ENCODE assay signal across 21 cellular contexts in the genomic region with DNA sequence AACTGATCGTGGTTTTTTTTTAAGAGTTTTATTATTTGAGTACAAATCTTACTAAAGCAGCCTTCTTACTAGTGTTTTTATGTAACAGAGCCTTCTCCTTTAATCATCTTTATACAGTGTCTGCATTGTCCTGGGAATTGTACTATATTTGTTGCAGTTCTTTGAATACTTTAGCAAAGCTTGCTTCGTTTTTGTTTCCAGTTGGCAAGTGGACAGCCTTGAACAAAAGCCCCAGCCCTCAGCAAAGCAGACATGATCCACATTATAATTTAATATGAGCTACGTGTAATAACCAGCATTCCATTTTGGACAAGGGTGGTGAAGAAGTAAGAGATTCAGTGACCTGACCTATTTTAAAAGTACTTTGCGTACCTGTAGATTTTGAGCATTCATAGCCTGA.
DNase-seq lines count a peak whose midpoint lies in the region; ATAC-seq and TF ChIP-seq lines count a peak whose summit lies in the region.
"Had no signal": no experiment of that assay in that cellular context is flagged by ENCODE, and none has a peak within 500 bp of the region (broad histone marks: within the 10 kb centered on the region; RNA-seq: fewer than 3 reads in every experiment).

No MANE protein-coding gene starts in this region.

- H3K27me3 ChIP-seq in adipocyte (replicated peaks; ENCODE audit: control insufficient read depth, insufficient read depth, low read length): no peaks in the 10 kb centered on the region
- H3K27me3 ChIP-seq: dorsolateral prefrontal cortex, left lung, neural progenitor cell had no signal

- peaks cover 3% of the 10 kb centered on the region for H3K4me1 Mint-ChIP-seq in progenitor cell of endocrine pancreas (ENCODE audit: low read depth)
- H3K4me1 Mint-ChIP-seq: neural progenitor cell; stimulated activated memory B cell treated with anti-CD40 and anti-IgM and Interleukin-4, amounts not matched to agents 10 μg/mL and 1 μg/mL and 100 μg/mL, for 72 hours had no signal

- ATAC-seq in HG02884 (IDR thresholded peaks at IDR 0.05; ENCODE audit: unreplicated experiment): no peak
- ATAC-seq: activated T-cell treated with anti-CD3 and anti-CD28 coated beads, Interleukin-2, amount 50 U/mL, for 4 hours; left lung; stimulated activated memory B cell treated with anti-CD40 and anti-IgM and Interleukin-4, amounts not matched to agents 10 μg/mL and 1 μg/mL and 100 μg/mL, for 72 hours had no signal

- H3K4me3 ChIP-seq in adipocyte (ENCODE audit: low read length) (no peak overlapping the region), fibroblast of the aortic adventitia (ENCODE audit: low read depth, low read length) (no peak overlapping the region), urinary bladder (ENCODE audit: low read depth, low read length) (no peak overlapping the region)
- H3K4me3 ChIP-seq: left lung, neural progenitor cell had no signal

- TF ChIP-seq CTCF in fibroblast of the aortic adventitia (IDR thresholded peaks at IDR 0.05; ENCODE audit: insufficient read depth, low read length) (no peak), progenitor cell of endocrine pancreas (IDR thresholded peaks at IDR 0.05; ENCODE audit: unreplicated experiment) (no peak)

- H3K27ac ChIP-seq in urinary bladder (ENCODE audit: low read depth): peak overlapping the region; percentile 38
- H3K27ac ChIP-seq: left lung, neural progenitor cell had no signal

- H3K27ac Mint-ChIP-seq in progenitor cell of endocrine pancreas: peak overlapping the region; percentile 74
- H3K27ac Mint-ChIP-seq: CD4-positive, alpha-beta T cell; mesothelial cell of epicardium; neural progenitor cell; stimulated activated memory B cell treated with anti-CD40 and anti-IgM and Interleukin-4, amounts not matched to agents 10 μg/mL and 1 μg/mL and 100 μg/mL, for 72 hours had no signal

- peak overlapping the region; percentile 16 for H3K9ac ChIP-seq in adipocyte (ENCODE audit: low read length)
- H3K9ac ChIP-seq: neural progenitor cell had no signal

- H3K36me3 Mint-ChIP-seq in progenitor cell of endocrine pancreas (ENCODE audit: insufficient read depth): peaks cover 10% of the 10 kb centered on the region

- no peaks in the 10 kb centered on the region for H3K9me3 ChIP-seq in adipocyte (ENCODE audit: control insufficient read depth, low read length)
- H3K9me3 ChIP-seq: left lung had no signal

- H3K36me3 ChIP-seq in adipocyte (ENCODE audit: control insufficient read depth, insufficient read depth, low read length, severe bottlenecking) (peaks cover 4% of the 10 kb centered on the region), urinary bladder (ENCODE audit: insufficient read depth) (peaks cover 2% of the 10 kb centered on the region)

- no peak overlapping the region for H3K4me3 Mint-ChIP-seq in progenitor cell of endocrine pancreas (ENCODE audit: low read depth)
- H3K4me3 Mint-ChIP-seq: activated T-cell treated with anti-CD3 and anti-CD28 coated beads, Interleukin-2, amount 50 U/mL, for 4 hours; CD4-positive, alpha-beta T cell; central memory CD8-positive, alpha-beta T cell; mesothelial cell of epicardium; neural progenitor cell; stimulated activated memory B cell treated with anti-CD40 and anti-IgM and Interleukin-4, amounts not matched to agents 10 μg/mL and 1 μg/mL and 100 μg/mL, for 72 hours had no signal

- no peak for DNase-seq in adipocyte (ENCODE audit: low read depth)
- DNase-seq in fibroblast of the aortic adventitia (ENCODE audit: low read depth): peak; percentile 14
- no peak for DNase-seq in progenitor cell of endocrine pancreas (ENCODE audit: low spot score, unreplicated experiment)
- DNase-seq in SIG-M5 (lab: John Stamatoyannopoulos, UW): no peak
- no peak for DNase-seq in SIG-M5 treated with dmso at 0.1 percent for 504 hours (lab: John Stamatoyannopoulos, UW; ENCODE audit: unreplicated experiment)
- DNase-seq: activated CD4-positive, alpha-beta T cell treated with anti-CD3 and anti-CD28 coated beads for 4 hours; activated CD8-positive, alpha-beta memory T cell treated with anti-CD3 and anti-CD28 coated beads for 24 hours; activated naive CD4-positive, alpha-beta T cell; activated T-cell treated with anti-CD3 and anti-CD28 coated beads, Interleukin-2, amount 50 U/mL, for 4 hours; CD4-positive, alpha-beta T cell; dorsolateral prefrontal cortex; left lung; NCI-H1436 treated with DMSO at 0.1 percent for 48 hours; NCI-H526 treated with DMSO at 0.1 percent for 48 hours; stimulated activated CD4-positive, alpha-beta T cell treated with anti-CD3 and anti-CD28 coated beads, Interleukin-4, amount 100 ng/mL, for 1 hour had no signal

- no peaks in the 10 kb centered on the region for H3K27me3 Mint-ChIP-seq in progenitor cell of endocrine pancreas
- H3K27me3 Mint-ChIP-seq: CD4-positive, alpha-beta T cell; central memory CD8-positive, alpha-beta T cell; stimulated activated memory B cell treated with anti-CD40 and anti-IgM and Interleukin-4, amounts not matched to agents 10 μg/mL and 1 μg/mL and 100 μg/mL, for 72 hours had no signal

- H3K4me1 ChIP-seq in adipocyte (ENCODE audit: control insufficient read depth, insufficient read depth, low read length) (peaks cover 33% of the 10 kb centered on the region), urinary bladder (ENCODE audit: insufficient read depth) (no peaks in the 10 kb centered on the region)
- H3K4me1 ChIP-seq: left lung, neural progenitor cell had no signal

- H3K9me3 Mint-ChIP-seq in progenitor cell of endocrine pancreas (ENCODE audit: low read depth): no peaks in the 10 kb centered on the region
- H3K9me3 Mint-ChIP-seq: activated T-cell treated with anti-CD3 and anti-CD28 coated beads, Interleukin-2, amount 50 U/mL, for 4 hours; CD4-positive, alpha-beta T cell; central memory CD8-positive, alpha-beta T cell; mesothelial cell of epicardium; neural progenitor cell; stimulated activated memory B cell treated with anti-CD40 and anti-IgM and Interleukin-4, amounts not matched to agents 10 μg/mL and 1 μg/mL and 100 μg/mL, for 72 hours had no signal

- WGBS in urinary bladder: 33% methylated on average over 4 of the region's 4 CpGs
